In genomic region chr2:233728723-233729301, GRCh38 we compare ENCODE assay signal across 15 cellular contexts. TPM values are rescaled to one million over a fixed set of nuclear protein-coding genes. Genes with fewer than 3 reads are reported as not detected.
A peak's percentile ranks its signal among the peaks of the same experiment; 100 is the strongest.
DNase-seq lines count a peak whose midpoint lies in the region; TF ChIP-seq lines count a peak whose summit lies in the region.
"Had no signal": no experiment of that assay in that cellular context is flagged by ENCODE, and none has a peak within 500 bp of the region (broad histone marks: within the 10 kb centered on the region; RNA-seq: fewer than 3 reads in every experiment).

UGT1A3 (plus strand) TSS chr2:233729042; CDS start chr2:233729127, 85 bp downstream.

- no peaks in the 10 kb centered on the region for H3K4me1 Mint-ChIP-seq in MCF 10A (ENCODE audit: insufficient read depth, unreplicated experiment)
- H3K4me1 Mint-ChIP-seq: CD8-positive, alpha-beta memory T cell; H9 had no signal

- no peak for TF ChIP-seq POLR2A in esophagus squamous epithelium (IDR thresholded peaks at IDR 0.05)

- peak in 1 of 2 donors; percentile 30 for TF ChIP-seq RAD21 in liver (IDR thresholded peaks at IDR 0.05)

- 33% methylated on average over 8 of the region's 8 CpGs for WGBS in liver
- WGBS in esophagus squamous epithelium, 2 donors, result 75 to 83% methylated on average over 7 to 8 of the region's 8 CpGs

- TF ChIP-seq CTCF in liver (IDR thresholded peaks at IDR 0.05; ENCODE audit: low read depth, low read length, missing input control) (no peak), esophagus squamous epithelium (IDR thresholded peaks at IDR 0.05) (no peak), MCF 10A (IDR thresholded peaks at IDR 0.05; ENCODE audit: unreplicated experiment) (no peak)

- in situ Hi-C loops in Caki2 (cut with HindIII; ENCODE audit: low pct_unique_long_range_greater_than_20kb, low sequenced_read_pairs), result no loop called here

- intact Hi-C loops in esophagus squamous epithelium (cut with DNase I), result no loop called here
- intact Hi-C loops in MCF 10A (cut with micrococcal nuclease), result no loop called here

- peak; percentile 61 for DNase-seq in Caki2 (ENCODE audit: low read depth)
- peak; percentile 36 for DNase-seq in SW480 (ENCODE audit: low spot score)
- no peak for DNase-seq in esophagus squamous epithelium (lab: John Stamatoyannopoulos, UW)
- no peak for DNase-seq in MCF 10A (ENCODE audit: unreplicated experiment)
- no peak for DNase-seq in NK-92 treated with Interleukin-12 subunit alpha and Interleukin-12 subunit beta, amount 100 ng/mL, for 24 hours (lab: John Stamatoyannopoulos, UW)
- no peak for DNase-seq in glomerular visceral epithelial cell (ENCODE audit: extremely low spot score)
- DNase-seq: CD8-positive, alpha-beta memory T cell; DND-41; GDM1; GOT3; H9 had no signal

- POLR2A ChIA-PET in MCF 10A (lab: Yijun Ruan, JAX), result interaction anchor here (0.6 kb wide), 1 partner anchor 49 kb away, joined by 3 read pairs; the partner anchor contains the start of gene MROH2A

- H3K36me3 Mint-ChIP-seq in MCF 10A (ENCODE audit: insufficient read depth, unreplicated experiment), result peaks cover 7% of the 10 kb centered on the region
- H3K36me3 Mint-ChIP-seq: CD8-positive, alpha-beta memory T cell had no signal

- H3K4me3 ChIP-seq in liver (ENCODE audit: low read depth in 1 of 3, low read length in 3 of 3) (peak within 1 kb of the TSS in 2 of 3 donors; percentile 24 to 32), esophagus squamous epithelium (no peak within 1 kb of the TSS)
- H3K4me3 ChIP-seq: K562 had no signal

- peak within 1 kb of the TSS in 1 of 2 donors; percentile 47 for H3K9ac ChIP-seq in liver (ENCODE audit: low read depth in 1 of 2, low read length in 2 of 2)

- BruUV-seq in MCF 10A (replicated peaks; lab: Mats Ljungman, UMichigan), result no TSS peak

- no peaks in the 10 kb centered on the region for H3K9me3 Mint-ChIP-seq in MCF 10A (ENCODE audit: unreplicated experiment)

- H3K27me3 ChIP-seq in liver (ENCODE audit: control insufficient read depth in 4 of 4, insufficient read depth in 4 of 4, low read length in 3 of 4), result no peaks in the 10 kb centered on the region
- H3K27me3 ChIP-seq in esophagus squamous epithelium, result no peaks in the 10 kb centered on the region

- H3K4me3 Mint-ChIP-seq in MCF 10A (ENCODE audit: unreplicated experiment), result no peak within 1 kb of the TSS
- H3K4me3 Mint-ChIP-seq: CD8-positive, alpha-beta memory T cell; H9 had no signal

- no peak within 1 kb of the TSS for H3K27ac Mint-ChIP-seq in MCF 10A (ENCODE audit: low read depth, unreplicated experiment)
- H3K27ac Mint-ChIP-seq: CD8-positive, alpha-beta memory T cell; H9 had no signal

- peaks cover 4 to 32% (median 8%) of the 10 kb centered on the region in 4 donors for H3K4me1 ChIP-seq in liver (ENCODE audit: control insufficient read depth in 4 of 4, insufficient read depth in 4 of 4, low read length in 3 of 4)
- no peaks in the 10 kb centered on the region for H3K4me1 ChIP-seq in esophagus squamous epithelium

- H3K27ac ChIP-seq in liver (ENCODE audit: low read depth in 1 of 2, low read length in 2 of 2) (peak within 1 kb of the TSS; percentile 62 to 66), esophagus squamous epithelium (no peak within 1 kb of the TSS)

- H3K27me3 Mint-ChIP-seq in MCF 10A (ENCODE audit: insufficient read depth, unreplicated experiment), result no peaks in the 10 kb centered on the region

- H3K36me3 ChIP-seq in liver (ENCODE audit: control insufficient read depth in 4 of 4, insufficient read depth in 3 of 4, low read depth in 1 of 4, low read length in 3 of 4) (peaks cover 0 to 3% (median 0%) of the 10 kb centered on the region in 4 donors), esophagus squamous epithelium (peaks cover 0 to 19% (median 0%) of the 10 kb centered on the region in 3 donors)

- CTCF ChIA-PET in MCF 10A (lab: Yijun Ruan, JAX), result no interaction called here

- H3K9me3 ChIP-seq in liver (ENCODE audit: control insufficient read depth in 4 of 4, low read length in 3 of 4) (no peaks in the 10 kb centered on the region), esophagus squamous epithelium (no peaks in the 10 kb centered on the region)

TF ChIP-seq in liver, 16 proteins besides CTCF, POLR2A, EP300 and RAD21:
- TF ChIP-seq, protein P1, sequence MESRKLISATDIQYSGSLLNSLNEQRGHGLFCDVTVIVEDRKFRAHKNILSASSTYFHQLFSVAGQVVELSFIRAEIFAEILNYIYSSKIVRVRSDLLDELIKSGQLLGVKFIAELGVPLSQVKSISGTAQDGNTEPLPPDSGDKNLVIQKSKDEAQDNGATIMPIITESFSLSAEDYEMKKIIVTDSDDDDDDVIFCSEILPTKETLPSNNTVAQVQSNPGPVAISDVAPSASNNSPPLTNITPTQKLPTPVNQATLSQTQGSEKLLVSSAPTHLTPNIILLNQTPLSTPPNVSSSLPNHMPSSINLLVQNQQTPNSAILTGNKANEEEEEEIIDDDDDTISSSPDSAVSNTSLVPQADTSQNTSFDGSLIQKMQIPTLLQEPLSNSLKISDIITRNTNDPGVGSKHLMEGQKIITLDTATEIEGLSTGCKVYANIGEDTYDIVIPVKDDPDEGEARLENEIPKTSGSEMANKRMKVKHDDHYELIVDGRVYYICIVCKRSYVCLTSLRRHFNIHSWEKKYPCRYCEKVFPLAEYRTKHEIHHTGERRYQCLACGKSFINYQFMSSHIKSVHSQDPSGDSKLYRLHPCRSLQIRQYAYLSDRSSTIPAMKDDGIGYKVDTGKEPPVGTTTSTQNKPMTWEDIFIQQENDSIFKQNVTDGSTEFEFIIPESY (IDR thresholded peaks at IDR 0.05), result peak; percentile 24
- TF ChIP-seq FOXA1 (IDR thresholded peaks at IDR 0.05) (no peak), EGR1 (IDR thresholded peaks at IDR 0.05; ENCODE audit: low read depth in 2 of 2) (peak in 1 of 2 donors; percentile 70), ATF3 (IDR thresholded peaks at IDR 0.05) (peak; percentile 76), JUND (IDR thresholded peaks at IDR 0.05) (peak; percentile 95 to 96), SP1 (IDR thresholded peaks at IDR 0.05) (peak; percentile 69), HNF4A (conservative IDR thresholded peaks at IDR 0.05) (peak; percentile 43 to 68), HNF4G (IDR thresholded peaks at IDR 0.05) (peak; percentile 12), FOXA2 (IDR thresholded peaks at IDR 0.05) (no peak), YY1 (IDR thresholded peaks at IDR 0.05) (peak; percentile 18), RXRA (IDR thresholded peaks at IDR 0.05) (peak; percentile 91)
- TF ChIP-seq, protein P2, sequence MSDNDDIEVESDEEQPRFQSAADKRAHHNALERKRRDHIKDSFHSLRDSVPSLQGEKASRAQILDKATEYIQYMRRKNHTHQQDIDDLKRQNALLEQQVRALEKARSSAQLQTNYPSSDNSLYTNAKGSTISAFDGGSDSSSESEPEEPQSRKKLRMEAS (IDR thresholded peaks at IDR 0.05), result no peak
TF ChIP-seq in liver: peak in this region for 9.

RNA-seq across cellular contexts. Expression of gene UGT1A3, which starts in this region (rescaled TPM):
- 0.78 TPM in 1 of 2 replicates, not detected in the other for total RNA-seq in Caki2 (2014; rRNA removed; shearing (Covaris generic); ENCODE audit: low replicate concordance)
- total RNA-seq in liver, result 10 to 100 TPM in 1 of 2 donors, not detected in 1; 18.2 TPM
- polyA plus RNA-seq in liver, result 10 to 100 TPM in 1 of 2 donors, 1 to 10 TPM in 1; 7.0 to 61.6 TPM
- total RNA-seq in esophagus squamous epithelium, result 1 to 10 TPM; 2.8 to 7.6 (median 3.4) TPM
- total RNA-seq in MCF 10A (2022), result not detected in 2 replicates
- total RNA-seq: A673; CD8-positive, alpha-beta memory T cell; H9; K562 had no signal
- polyA plus RNA-seq: BJ; CD8-positive, alpha-beta memory T cell; K562 had no signal

Comparison
In these comparisons a context has a peak if more than half of its experiments do, and no peak if none do; other contexts are left out.
1. Peak in DNase-seq in Caki2; RNA of the gene not detected or under 1 TPM.
2. H3K27ac ChIP-seq: peak in liver (2 of 2); none in esophagus squamous epithelium (0 of 4).
3. H3K4me3 ChIP-seq: peak in liver (2 of 3); none in esophagus squamous epithelium (0 of 4).